ENCODE assay signal across 10 cellular contexts in genomic region chr15:77497942-77498361, GRCh38.
DNase-seq lines count a peak whose midpoint lies in the region; ATAC-seq and TF ChIP-seq lines count a peak whose summit lies in the region.
"Had no signal": no experiment of that assay in that cellular context is flagged by ENCODE, and none has a peak within 500 bp of the region (broad histone marks: within the 10 kb centered on the region; RNA-seq: fewer than 3 reads in every experiment).

No MANE protein-coding gene starts in this region.

- TF ChIP-seq CTCF in C4-2B (conservative IDR thresholded peaks at IDR 0.05) (no peak), right atrium auricular region (IDR thresholded peaks at IDR 0.05) (no peak)

- peaks cover 0 to 65% of the 10 kb centered on the region in 2 donors for H3K4me1 ChIP-seq in right atrium auricular region

- peak overlapping the region; percentile 2; the same call in 1 of the 2 replicates for H3K27ac ChIP-seq in C4-2B
- H3K27ac ChIP-seq in angular gyrus (ENCODE audit: low read depth, low read length): peak overlapping the region; percentile 97
- H3K27ac ChIP-seq in right atrium auricular region: peak overlapping the region; percentile 79 to 92

- no peaks in the 10 kb centered on the region for H3K36me3 ChIP-seq in right atrium auricular region

- no peak overlapping the region for H3K4me3 ChIP-seq in right atrium auricular region

- no peaks in the 10 kb centered on the region for H3K27me3 ChIP-seq in right atrium auricular region

- H3K9me3 ChIP-seq in right atrium auricular region: no peaks in the 10 kb centered on the region

- ATAC-seq in HG03108 (IDR thresholded peaks at IDR 0.05; ENCODE audit: unreplicated experiment): no peak
- ATAC-seq: activated CD8-positive, alpha-beta memory T cell treated with anti-CD3 and anti-CD28 coated beads, Interleukin-2, amount 10 ng/mL, durations not matched to agents 7 days and 5 days had no signal

- DNase-seq in right atrium auricular region (ENCODE audit: low spot score): no peak
- DNase-seq in pons (ENCODE audit: low spot score): peak; percentile 80
- DNase-seq in HCEC 1CT: no peak
- DNase-seq in T-helper 1 cell: no peak
- DNase-seq in activated CD8-positive, alpha-beta memory T cell treated with anti-CD3 and anti-CD28 coated beads, Interleukin-2, amount 50 U/mL, for 48 hours: no peak
- DNase-seq: activated CD8-positive, alpha-beta memory T cell treated with anti-CD3 and anti-CD28 coated beads, Interleukin-2, amount 10 ng/mL, durations not matched to agents 7 days and 5 days; NCI-H1436 had no signal

Comparison
In these comparisons a context has a peak if more than half of its experiments do, and no peak if none do; other contexts are left out.
1. H3K27ac ChIP-seq: peak in every context shown above with its lines; median percentile 97 in angular gyrus; 86 in right atrium auricular region; 2 in C4-2B.